ENCODE assay signal across 1 cellular context in genomic region chr18:30985753-30986152, GRCh38.
A peak's percentile ranks its signal among the peaks of the same experiment; 100 is the strongest.
TF ChIP-seq lines count a peak whose summit lies in the region.

No MANE protein-coding gene starts in this region.

TF ChIP-seq in GM12878, 131 proteins besides CTCF, POLR2A, EP300 and RAD21:
- TF ChIP-seq NR2C2 (IDR thresholded peaks at IDR 0.05; ENCODE audit: borderline replicate concordance, control insufficient read depth, insufficient read length, low read depth) (peak; percentile 57), PBX3 (IDR thresholded peaks at IDR 0.05; ENCODE audit: insufficient replicate concordance, low read depth, low read length) (peak; percentile 36), PKNOX1 (IDR thresholded peaks at IDR 0.05) (no peak), HDAC6 (IDR thresholded peaks at IDR 0.05; ENCODE audit: unreplicated experiment) (no peak), BCL3 (IDR thresholded peaks at IDR 0.05; ENCODE audit: borderline replicate concordance, insufficient read depth, low read depth, low read length, poor library complexity, severe bottlenecking) (peak; percentile 99)
